In genomic region chr3:196646736-196647216, GRCh38 we compare ENCODE assay signal across 1 cellular context.
TF ChIP-seq lines count a peak whose summit lies in the region.

No MANE protein-coding gene starts in this region.

TF ChIP-seq in H1, 55 proteins besides CTCF, POLR2A, EP300 and RAD21:
- TF ChIP-seq EZH2 (IDR thresholded peaks at IDR 0.05; ENCODE audit: low read depth, low read length, severe bottlenecking), result no peak
- no peak for TF ChIP-seq GABPA (IDR thresholded peaks at IDR 0.05; ENCODE audit: borderline replicate concordance, insufficient read depth, low read length)
- TF ChIP-seq USF2 (IDR thresholded peaks at IDR 0.05; ENCODE audit: low read length), result no peak
- TF ChIP-seq ATF2 (IDR thresholded peaks at IDR 0.05; ENCODE audit: low read length), result no peak
- TF ChIP-seq SP2 (IDR thresholded peaks at IDR 0.05; ENCODE audit: low read length), result no peak
- no peak for TF ChIP-seq PHF8 (conservative IDR thresholded peaks at IDR 0.05; ENCODE audit: low read depth, low read length)
- TF ChIP-seq ZNF274 (IDR thresholded peaks at IDR 0.05; ENCODE audit: borderline replicate concordance, extremely low read depth, low read length), result no peak
- no peak for TF ChIP-seq RNF2 (IDR thresholded peaks at IDR 0.05; ENCODE audit: borderline replicate concordance, low read depth, low read length, missing control alignments, poor library complexity, severe bottlenecking)
- no peak for TF ChIP-seq RBBP5 (IDR thresholded peaks at IDR 0.05; ENCODE audit: borderline replicate concordance, low read depth, low read length)
- TF ChIP-seq CHD7 (IDR thresholded peaks at IDR 0.05; ENCODE audit: insufficient replicate concordance, low read length), result no peak
TF ChIP-seq in H1: peak in this region for 0.
